ENCODE assay signal across 11 cellular contexts in the genomic region with DNA sequence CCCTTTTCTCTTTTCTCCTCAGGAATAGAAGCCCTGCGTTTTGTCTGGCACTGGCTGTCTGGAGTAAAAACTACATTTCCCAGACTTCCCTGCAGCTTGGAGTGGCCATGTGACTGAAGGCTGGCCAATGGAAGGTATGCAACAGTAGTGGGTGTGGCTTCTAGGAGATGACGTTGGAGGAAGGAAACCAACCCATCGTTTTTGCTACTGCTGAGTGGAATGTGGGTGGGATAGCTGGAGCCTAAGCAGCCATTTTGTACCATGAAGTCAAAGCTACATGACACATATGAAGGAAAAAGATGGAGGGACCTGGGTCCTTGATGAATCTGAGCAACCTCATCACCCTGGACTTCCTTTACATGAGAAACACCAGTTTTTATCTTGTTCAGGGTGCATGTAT. TPM values are rescaled to one million over a fixed set of nuclear protein-coding genes. Genes with fewer than 3 reads are reported as not detected.
DNase-seq lines count a peak whose midpoint lies in the region; ATAC-seq and TF ChIP-seq lines count a peak whose summit lies in the region.
"Had no signal": no experiment of that assay in that cellular context is flagged by ENCODE, and none has a peak within 500 bp of the region (broad histone marks: within the 10 kb centered on the region; RNA-seq: fewer than 3 reads in every experiment).

No MANE protein-coding gene starts in this region.

- no peaks in the 10 kb centered on the region for H3K36me3 ChIP-seq in Panc1 (ENCODE audit: control insufficient read depth, insufficient read depth, low read length)
- no peaks in the 10 kb centered on the region for H3K36me3 ChIP-seq in testis (ENCODE audit: low read depth, missing control alignments)
- H3K36me3 ChIP-seq: neutrophil had no signal

- H3K27me3 ChIP-seq in Panc1 (ENCODE audit: control insufficient read depth, insufficient read depth, low read length) = no peaks in the 10 kb centered on the region
- no peaks in the 10 kb centered on the region for H3K27me3 ChIP-seq in testis
- H3K27me3 ChIP-seq: neutrophil had no signal

- 17 to 22% methylated on average over 3 of the region's 3 CpGs for WGBS in testis, 2 donors

- DNase-seq in activated CD8-positive, alpha-beta T cell treated with anti-CD3 and anti-CD28 coated beads for 36 hours = no peak
- no peak for DNase-seq in activated CD8-positive, alpha-beta T cell treated with anti-CD3 and anti-CD28 coated beads, Interleukin-2, amount 10 ng/mL, durations not matched to agents 7 days and 5 days
- no peak for DNase-seq in Panc1 (ENCODE audit: low read depth, low spot score)
- peak; percentile 27 for DNase-seq in epithelial cell of esophagus (ENCODE audit: low read depth)
- DNase-seq in testis = peak; percentile 49
- DNase-seq in anterior cingulate cortex (lab: John Stamatoyannopoulos, UW) = no peak
- DNase-seq: activated CD8-positive, alpha-beta memory T cell treated with anti-CD3 and anti-CD28 coated beads, Interleukin-2, amount 50 U/mL, for 4 hours had no signal

- in situ Hi-C loops in Panc1 (cut with HindIII; ENCODE audit: low pct_unique_long_range_greater_than_20kb, low sequenced_read_pairs) = no loop called here

- no peak overlapping the region for H3K4me3 Mint-ChIP-seq in activated CD8-positive, alpha-beta T cell treated with anti-CD3 and anti-CD28 coated beads for 36 hours
- no peak overlapping the region for H3K4me3 Mint-ChIP-seq in activated CD8-positive, alpha-beta T cell treated with anti-CD3 and anti-CD28 coated beads, Interleukin-2, amount 10 ng/mL, durations not matched to agents 7 days and 5 days
- H3K4me3 Mint-ChIP-seq: central memory CD8-positive, alpha-beta T cell had no signal

- H3K9me3 ChIP-seq in Panc1 (ENCODE audit: control insufficient read depth, insufficient read depth, low read depth, low read length) (no peaks in the 10 kb centered on the region), testis (no peaks in the 10 kb centered on the region)
- H3K9me3 ChIP-seq: neutrophil had no signal

- BruUV-seq in Panc1 (replicated peaks; lab: Mats Ljungman, UMichigan) = no TSS peak

- no peak overlapping the region for H3K27ac Mint-ChIP-seq in activated CD8-positive, alpha-beta T cell treated with anti-CD3 and anti-CD28 coated beads for 36 hours
- no peak overlapping the region for H3K27ac Mint-ChIP-seq in activated CD8-positive, alpha-beta T cell treated with anti-CD3 and anti-CD28 coated beads, Interleukin-2, amount 10 ng/mL, durations not matched to agents 7 days and 5 days

- no peaks in the 10 kb centered on the region for H3K4me1 Mint-ChIP-seq in activated CD8-positive, alpha-beta T cell treated with anti-CD3 and anti-CD28 coated beads for 36 hours (ENCODE audit: low read depth)
- no peaks in the 10 kb centered on the region for H3K4me1 Mint-ChIP-seq in activated CD8-positive, alpha-beta T cell treated with anti-CD3 and anti-CD28 coated beads, Interleukin-2, amount 10 ng/mL, durations not matched to agents 7 days and 5 days (ENCODE audit: low read depth)
- H3K4me1 Mint-ChIP-seq: central memory CD8-positive, alpha-beta T cell had no signal

- intact Hi-C loops in activated CD8-positive, alpha-beta T cell treated with anti-CD3 and anti-CD28 coated beads for 36 hours (cut with micrococcal nuclease) = no loop called here
- intact Hi-C loops in Panc1 (cut with micrococcal nuclease; ENCODE audit: unreplicated experiment) (no loop called here), testis (cut with DNase I; ENCODE audit: low total_unique reads) (no loop called here)

- no peaks in the 10 kb centered on the region for H3K4me1 ChIP-seq in Panc1 (ENCODE audit: control insufficient read depth, insufficient read depth, low read length)
- H3K4me1 ChIP-seq in testis = no peaks in the 10 kb centered on the region

- no peaks in the 10 kb centered on the region for H3K9me3 Mint-ChIP-seq in activated CD8-positive, alpha-beta T cell treated with anti-CD3 and anti-CD28 coated beads for 36 hours
- H3K9me3 Mint-ChIP-seq in activated CD8-positive, alpha-beta T cell treated with anti-CD3 and anti-CD28 coated beads, Interleukin-2, amount 10 ng/mL, durations not matched to agents 7 days and 5 days (ENCODE audit: insufficient read depth) = no peaks in the 10 kb centered on the region
- H3K9me3 Mint-ChIP-seq: central memory CD8-positive, alpha-beta T cell had no signal

- H3K27ac ChIP-seq in Panc1 (ENCODE audit: low read length) (no peak overlapping the region), testis (no peak overlapping the region)
- H3K27ac ChIP-seq: neutrophil had no signal

- TF ChIP-seq POLR2A in testis (IDR thresholded peaks at IDR 0.05) = no peak

- TF ChIP-seq CTCF in activated CD8-positive, alpha-beta T cell treated with anti-CD3 and anti-CD28 coated beads for 36 hours (IDR thresholded peaks at IDR 0.05) = no peak
- no peak for TF ChIP-seq CTCF in Panc1 (IDR thresholded peaks at IDR 0.05)
- TF ChIP-seq CTCF in epithelial cell of esophagus (IDR thresholded peaks at IDR 0.05; ENCODE audit: insufficient read depth, low read depth, low read length, missing control alignments) = no peak
- TF ChIP-seq CTCF in testis (IDR thresholded peaks at IDR 0.05) = no peak

- no peaks in the 10 kb centered on the region for H3K27me3 Mint-ChIP-seq in activated CD8-positive, alpha-beta T cell treated with anti-CD3 and anti-CD28 coated beads for 36 hours
- H3K27me3 Mint-ChIP-seq in activated CD8-positive, alpha-beta T cell treated with anti-CD3 and anti-CD28 coated beads, Interleukin-2, amount 10 ng/mL, durations not matched to agents 7 days and 5 days (ENCODE audit: low read depth) = no peaks in the 10 kb centered on the region
- H3K27me3 Mint-ChIP-seq: central memory CD8-positive, alpha-beta T cell had no signal

- POLR2A ChIA-PET in activated CD8-positive, alpha-beta T cell treated with anti-CD3 and anti-CD28 coated beads for 36 hours (lab: Charles Lee) = no interaction called here
- POLR2A ChIA-PET in activated CD8-positive, alpha-beta T cell treated with anti-CD3 and anti-CD28 coated beads, Interleukin-2, amount 10 ng/mL, durations not matched to agents 7 days and 5 days (lab: Charles Lee) = no interaction called here
- POLR2A ChIA-PET in Panc1 (lab: Charles Lee) = interaction anchor here (0.7 kb wide), 1 partner anchor 57 kb away, joined by 3 read pairs; no protein-coding TSS in a partner anchor

- peak; percentile 49 for ATAC-seq in activated CD8-positive, alpha-beta T cell treated with anti-CD3 and anti-CD28 coated beads for 36 hours
- ATAC-seq in activated CD8-positive, alpha-beta T cell treated with anti-CD3 and anti-CD28 coated beads, Interleukin-2, amount 10 ng/mL, durations not matched to agents 7 days and 5 days = no peak
- ATAC-seq in Panc1 (peak; percentile 80), HG03469 (IDR thresholded peaks at IDR 0.05; ENCODE audit: unreplicated experiment) (no peak), GM18519 (IDR thresholded peaks at IDR 0.05; ENCODE audit: low FRiP score, unreplicated experiment) (no peak)

- H3K36me3 Mint-ChIP-seq in activated CD8-positive, alpha-beta T cell treated with anti-CD3 and anti-CD28 coated beads for 36 hours (ENCODE audit: low read depth) = no peaks in the 10 kb centered on the region
- no peaks in the 10 kb centered on the region for H3K36me3 Mint-ChIP-seq in activated CD8-positive, alpha-beta T cell treated with anti-CD3 and anti-CD28 coated beads, Interleukin-2, amount 10 ng/mL, durations not matched to agents 7 days and 5 days (ENCODE audit: low read depth)

- H3K4me3 ChIP-seq in Panc1 (ENCODE audit: low read depth in 2 of 2, low read length in 2 of 2) (no peak overlapping the region), epithelial cell of esophagus (ENCODE audit: low read length) (no peak overlapping the region), testis (no peak overlapping the region)

- CTCF ChIA-PET in activated CD8-positive, alpha-beta T cell treated with anti-CD3 and anti-CD28 coated beads for 36 hours (lab: Charles Lee) = interaction anchor here (1.5 kb wide), 1 partner anchor 29 kb away, joined by 3 read pairs; no protein-coding TSS in a partner anchor
- CTCF ChIA-PET in activated CD8-positive, alpha-beta T cell treated with anti-CD3 and anti-CD28 coated beads, Interleukin-2, amount 10 ng/mL, durations not matched to agents 7 days and 5 days (lab: Charles Lee) = no interaction called here
- CTCF ChIA-PET in Panc1 (lab: Charles Lee) = no interaction called here

RNA-seq across cellular contexts. Expression of a gene that starts 19.6 kb away (rescaled TPM):
- total RNA-seq in activated CD8-positive, alpha-beta T cell treated with anti-CD3 and anti-CD28 coated beads for 36 hours = not detected
- total RNA-seq in activated CD8-positive, alpha-beta T cell treated with anti-CD3 and anti-CD28 coated beads, Interleukin-2, amount 10 ng/mL, durations not matched to agents 7 days and 5 days = not detected
- total RNA-seq in Panc1 (2021; ENCODE audit: unreplicated experiment) (not detected), testis (under 1 TPM in 1 of 2 donors, not detected in 1; 0.50 TPM)
- polyA plus RNA-seq in Panc1 (2012; ENCODE audit: insufficient read length) = not detected
- not detected for polyA plus RNA-seq in testis (ENCODE audit: insufficient read depth, low read depth, low replicate concordance)

RNA-seq across cellular contexts. Expression of a gene that starts 24.4 kb away (rescaled TPM):
- not detected for total RNA-seq in activated CD8-positive, alpha-beta T cell treated with anti-CD3 and anti-CD28 coated beads for 36 hours
- total RNA-seq in activated CD8-positive, alpha-beta T cell treated with anti-CD3 and anti-CD28 coated beads, Interleukin-2, amount 10 ng/mL, durations not matched to agents 7 days and 5 days = not detected
- not detected for total RNA-seq in Panc1 (2021; ENCODE audit: unreplicated experiment)
- polyA plus RNA-seq in Panc1 (2012; ENCODE audit: insufficient read length) = not detected
- total RNA-seq in testis = 1 to 10 TPM in 1 of 2 donors, under 1 TPM in 1; 0.87 to 2.8 TPM
- polyA plus RNA-seq in testis (ENCODE audit: insufficient read depth, low read depth, low replicate concordance) = 0.28 TPM

Comparison
In these comparisons a context has a peak if more than half of its experiments do, and no peak if none do; other contexts are left out.
1. ATAC-seq: peak in activated CD8-positive, alpha-beta T cell treated with anti-CD3 and anti-CD28 coated beads for 36 hours (single experiment) and Panc1 (single experiment); none in activated CD8-positive, alpha-beta T cell treated with anti-CD3 and anti-CD28 coated beads, Interleukin-2, amount 10 ng/mL, durations not matched to agents 7 days and 5 days (single experiment), HG03469 (single experiment) and GM18519 (single experiment).
2. DNase-seq: peak in epithelial cell of esophagus (single experiment) and testis (single experiment); none in activated CD8-positive, alpha-beta T cell treated with anti-CD3 and anti-CD28 coated beads for 36 hours (single experiment), activated CD8-positive, alpha-beta T cell treated with anti-CD3 and anti-CD28 coated beads, Interleukin-2, amount 10 ng/mL, durations not matched to agents 7 days and 5 days (single experiment), Panc1 (single experiment) and anterior cingulate cortex (0 of 58).